Comparison of ENCODE assay signal across 12 cellular contexts in genomic region chr2:238140721-238141540, GRCh38. TPM values are rescaled to one million over a fixed set of nuclear protein-coding genes. Genes with fewer than 3 reads are reported as not detected.
"Had no signal": no experiment of that assay in that cellular context is flagged by ENCODE, and none has a peak within 500 bp of the region (broad histone marks: within the 10 kb centered on the region; RNA-seq: fewer than 3 reads in every experiment).

No MANE protein-coding gene starts in this region.

- H3K9me3 ChIP-seq: right atrium auricular region, tibial artery, vagina had no signal

- H3K36me3 ChIP-seq: vagina, WERI-Rb-1 had no signal

- H3K4me3 ChIP-seq: lung, vagina had no signal

- DNase-seq: activated CD4-positive, alpha-beta T cell treated with anti-CD3 and anti-CD28 coated beads, Interleukin-2, amount 10 ng/mL, durations not matched to agents 24 days and 14 days; activated CD8-positive, alpha-beta memory T cell treated with anti-CD3 and anti-CD28 coated beads for 24 hours; activated naive CD4-positive, alpha-beta T cell treated with anti-CD3 and anti-CD28 coated beads for 36 hours; hypothalamus; naive thymus-derived CD8-positive, alpha-beta T cell; tibial artery; WERI-Rb-1 had no signal

- H3K27ac ChIP-seq: vagina, WERI-Rb-1 had no signal

- H3K27me3 ChIP-seq: right atrium auricular region, tibial artery, vagina had no signal

RNA-seq across cellular contexts. Expression of gene KLHL30, which starts 2.5 kb away (rescaled TPM):
- total RNA-seq: activated CD4-positive, alpha-beta T cell treated with anti-CD3 and anti-CD28 coated beads, Interleukin-2, amount 10 ng/mL, durations not matched to agents 24 days and 14 days; activated naive CD4-positive, alpha-beta T cell treated with anti-CD3 and anti-CD28 coated beads for 36 hours; dermis blood vessel endothelial cell; mononuclear cell; naive thymus-derived CD8-positive, alpha-beta T cell had no signal
- polyA plus RNA-seq: naive thymus-derived CD8-positive, alpha-beta T cell had no signal

RNA-seq across cellular contexts. Expression of gene ERFE, which starts 17.8 kb away (rescaled TPM):
- total RNA-seq: naive thymus-derived CD8-positive, alpha-beta T cell; vagina had no signal
- polyA plus RNA-seq: naive thymus-derived CD8-positive, alpha-beta T cell had no signal

RNA-seq across cellular contexts. Expression of gene ESPNL, which starts 40.8 kb away (rescaled TPM):
- total RNA-seq: dermis blood vessel endothelial cell had no signal
- polyA plus RNA-seq: naive thymus-derived CD8-positive, alpha-beta T cell had no signal
